24 cellular contexts compared by ENCODE assay signal in the genomic region with DNA sequence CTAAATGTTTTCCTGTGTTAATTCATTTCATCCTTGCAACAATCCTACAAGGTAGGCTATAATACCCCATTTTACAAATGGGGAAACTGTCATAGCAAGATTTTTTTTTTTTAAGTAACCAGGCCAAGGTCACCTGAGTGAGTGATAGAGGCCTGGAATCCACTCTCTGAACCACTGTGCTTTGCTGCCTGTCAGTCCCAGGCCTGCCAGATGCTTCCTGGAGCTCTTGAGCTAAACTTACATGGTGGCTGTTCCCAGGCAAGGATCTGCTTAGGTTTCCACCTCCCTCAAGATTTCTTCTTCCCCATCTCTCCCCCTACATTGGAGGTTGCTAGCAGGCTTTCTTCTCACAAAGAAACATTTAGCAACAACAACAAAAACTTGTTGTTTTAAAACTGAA. TPM values are rescaled to one million over a fixed set of nuclear protein-coding genes. Genes with fewer than 3 reads are reported as not detected.
DNase-seq lines count a peak whose midpoint lies in the region; ATAC-seq and TF ChIP-seq lines count a peak whose summit lies in the region.
"Had no signal": no experiment of that assay in that cellular context is flagged by ENCODE, and none has a peak within 500 bp of the region (broad histone marks: within the 10 kb centered on the region; RNA-seq: fewer than 3 reads in every experiment).

No MANE protein-coding gene starts in this region.

- intact Hi-C loops in activated CD4-positive, alpha-beta T cell treated with anti-CD3 and anti-CD28 coated beads, Interleukin-2, amount 10 ng/mL, durations not matched to agents 24 days and 14 days (cut with micrococcal nuclease) = no loop called here

- H3F3A ChIP-seq in smooth muscle cell (ENCODE audit: low read depth) = no peaks in the 10 kb centered on the region

- peak overlapping the region; percentile 6 for H3K27ac Mint-ChIP-seq in activated CD4-positive, alpha-beta T cell treated with anti-CD3 and anti-CD28 coated beads, Interleukin-2, amount 10 ng/mL, durations not matched to agents 24 days and 14 days
- H3K27ac Mint-ChIP-seq: activated CD4-positive, alpha-beta T cell treated with anti-CD3 and anti-CD28 coated beads for 36 hours; activated T-cell treated with anti-CD3 and anti-CD28 coated beads, Interleukin-2, amount 50 U/mL, for 72 hours; progenitor cell of endocrine pancreas had no signal

- DNase-seq in activated CD4-positive, alpha-beta T cell treated with anti-CD3 and anti-CD28 coated beads, Interleukin-2, amount 10 ng/mL, durations not matched to agents 24 days and 14 days = no peak
- no peak for DNase-seq in activated CD4-positive, alpha-beta T cell treated with anti-CD3 and anti-CD28 coated beads for 4 hours
- peak; percentile 22 for DNase-seq in UCSD-AML1 (lab: John Stamatoyannopoulos, UW; ENCODE audit: unreplicated experiment)
- no peak for DNase-seq in smooth muscle cell (lab: John Stamatoyannopoulos, UW; ENCODE audit: unreplicated experiment)
- DNase-seq in T-helper 2 cell = no peak
- DNase-seq in NCI-H146 (lab: John Stamatoyannopoulos, UW) = no peak
- DNase-seq: activated CD4-positive, alpha-beta T cell treated with anti-CD3 and anti-CD28 coated beads for 36 hours; activated naive CD4-positive, alpha-beta T cell treated with anti-CD3 and anti-CD28 coated beads, Interleukin-2, amount 50 U/mL, for 16 hours; activated T-cell treated with anti-CD3 and anti-CD28 coated beads, Interleukin-2, amount 50 U/mL, for 72 hours; GF-D8; GM23248; NCI-H1105; NK-92 treated with Interleukin-12 subunit alpha and Interleukin-12 subunit beta, amount 100 ng/mL, for 24 hours; PC-9; SIG-M5; T-cell had no signal

- H3K4me1 ChIP-seq in esophagus (ENCODE audit: control insufficient read depth in 2 of 2, insufficient read depth in 2 of 2, low read length in 1 of 2) (peaks cover 0 to 8% of the 10 kb centered on the region in 2 donors), smooth muscle cell (ENCODE audit: low read depth) (no peaks in the 10 kb centered on the region)

- H3K9me3 ChIP-seq in esophagus (ENCODE audit: control insufficient read depth in 2 of 2, insufficient read depth in 1 of 2, low read depth in 1 of 2, low read length in 1 of 2) (no peaks in the 10 kb centered on the region), smooth muscle cell (replicated peaks; ENCODE audit: low read depth) (no peaks in the 10 kb centered on the region)
- H3K9me3 ChIP-seq: A549, gastroesophageal sphincter had no signal

- peaks cover 17% of the 10 kb centered on the region for H3K4me1 Mint-ChIP-seq in activated CD4-positive, alpha-beta T cell treated with anti-CD3 and anti-CD28 coated beads, Interleukin-2, amount 10 ng/mL, durations not matched to agents 24 days and 14 days

- H3K36me3 ChIP-seq in esophagus (ENCODE audit: control insufficient read depth in 2 of 2, insufficient read depth in 2 of 2, low read length in 1 of 2) (peaks cover 0 to 23% of the 10 kb centered on the region in 2 donors), smooth muscle cell (ENCODE audit: low read depth) (no peaks in the 10 kb centered on the region)

- H3K4me3 Mint-ChIP-seq in activated CD4-positive, alpha-beta T cell treated with anti-CD3 and anti-CD28 coated beads, Interleukin-2, amount 10 ng/mL, durations not matched to agents 24 days and 14 days = no peak overlapping the region
- H3K4me3 Mint-ChIP-seq: activated CD4-positive, alpha-beta T cell treated with anti-CD3 and anti-CD28 coated beads for 36 hours; activated T-cell treated with anti-CD3 and anti-CD28 coated beads, Interleukin-2, amount 50 U/mL, for 72 hours; neural crest cell; T-cell; type B pancreatic cell had no signal

- no peaks in the 10 kb centered on the region for H3K27me3 Mint-ChIP-seq in activated CD4-positive, alpha-beta T cell treated with anti-CD3 and anti-CD28 coated beads, Interleukin-2, amount 10 ng/mL, durations not matched to agents 24 days and 14 days
- H3K27me3 Mint-ChIP-seq: activated CD4-positive, alpha-beta T cell treated with anti-CD3 and anti-CD28 coated beads for 36 hours; progenitor cell of endocrine pancreas; T-cell; type B pancreatic cell had no signal

- ATAC-seq in HG02938 (IDR thresholded peaks at IDR 0.05; ENCODE audit: unreplicated experiment) = no peak
- ATAC-seq: A549; activated CD4-positive, alpha-beta T cell treated with anti-CD3 and anti-CD28 coated beads for 36 hours; activated T-cell treated with anti-CD3 and anti-CD28 coated beads, Interleukin-2, amount 50 U/mL, for 72 hours; gastroesophageal sphincter; T-cell had no signal

- no peak for TF ChIP-seq CTCF in smooth muscle cell (IDR thresholded peaks at IDR 0.05; ENCODE audit: borderline replicate concordance, insufficient read depth, poor library complexity, severe bottlenecking)

- H3K27ac ChIP-seq in esophagus (ENCODE audit: low read depth in 2 of 2, low read length in 1 of 2) = peak overlapping the region; percentile 55 to 78
- H3K27ac ChIP-seq in smooth muscle cell (ENCODE audit: low read depth) = peak overlapping the region; percentile 46
- H3K27ac ChIP-seq: A549, gastroesophageal sphincter, GM23248 had no signal

- no peaks in the 10 kb centered on the region for H3K9me3 Mint-ChIP-seq in activated CD4-positive, alpha-beta T cell treated with anti-CD3 and anti-CD28 coated beads, Interleukin-2, amount 10 ng/mL, durations not matched to agents 24 days and 14 days
- H3K9me3 Mint-ChIP-seq: activated T-cell treated with anti-CD3 and anti-CD28 coated beads, Interleukin-2, amount 50 U/mL, for 72 hours; neural crest cell; T-cell; type B pancreatic cell had no signal

- no peak overlapping the region for H3K4me2 ChIP-seq in smooth muscle cell
- H3K4me2 ChIP-seq: A549, PC-9 had no signal

- no peaks in the 10 kb centered on the region for H3K27me3 ChIP-seq in esophagus (ENCODE audit: control insufficient read depth in 1 of 2, insufficient read depth in 2 of 2, low read length in 2 of 2)
- no peaks in the 10 kb centered on the region for H3K27me3 ChIP-seq in smooth muscle cell (ENCODE audit: low read depth)
- H3K27me3 ChIP-seq: gastroesophageal sphincter had no signal

- H3K9ac ChIP-seq in smooth muscle cell (ENCODE audit: low read depth) = no peak overlapping the region
- H3K9ac ChIP-seq: GM23248 had no signal

- peaks cover 18% of the 10 kb centered on the region for H3K36me3 Mint-ChIP-seq in activated CD4-positive, alpha-beta T cell treated with anti-CD3 and anti-CD28 coated beads, Interleukin-2, amount 10 ng/mL, durations not matched to agents 24 days and 14 days (ENCODE audit: low read depth)

- peaks cover 1% of the 10 kb centered on the region for H4K20me1 ChIP-seq in smooth muscle cell (ENCODE audit: low read depth)

- H2AFZ ChIP-seq in smooth muscle cell (ENCODE audit: low read depth) = no peak overlapping the region
- H2AFZ ChIP-seq: GM23248, PC-9 had no signal

- no peak overlapping the region for H3K4me3 ChIP-seq in esophagus (ENCODE audit: low read depth in 1 of 2, low read length in 2 of 2)
- H3K4me3 ChIP-seq in smooth muscle cell = no peak overlapping the region
- H3K4me3 ChIP-seq: A549, gastroesophageal sphincter, GM23248, lung, PC-9 had no signal

- H3K79me2 ChIP-seq in smooth muscle cell (ENCODE audit: low read depth) = no peaks in the 10 kb centered on the region

RNA-seq across cellular contexts. Expression of gene RNF8, which starts 32.7 kb away (rescaled TPM):
- total RNA-seq in activated CD4-positive, alpha-beta T cell treated with anti-CD3 and anti-CD28 coated beads, Interleukin-2, amount 10 ng/mL, durations not matched to agents 24 days and 14 days = 29.4 and 32.0 TPM in 2 replicates
- polyA plus RNA-seq in esophagus (10 to 100 TPM; 10.3 to 14.7 TPM), smooth muscle cell (20.4 and 23.6 TPM in 2 replicates)
- 16.7 and 17.3 TPM in 2 replicates for total RNA-seq in smooth muscle cell
